Comparison of ENCODE assay signal across 1 cellular context in genomic region chr17:41869426-41869825, GRCh38.
A peak's percentile ranks its signal among the peaks of the same experiment; 100 is the strongest.
TF ChIP-seq lines count a peak whose summit lies in the region.

No MANE protein-coding gene starts in this region.

TF ChIP-seq in K562, 482 proteins besides CTCF, POLR2A, EP300 and RAD21:
- TF ChIP-seq CXXC5 (CRISPR knock-in tag; IDR thresholded peaks at IDR 0.05), result peak; percentile 32; the same call in 1 of the 2 replicates
- peak; percentile 74 for TF ChIP-seq ATF7 (IDR thresholded peaks at IDR 0.05)
- no peak for TF ChIP-seq ZNF184 (CRISPR knock-in tag; IDR thresholded peaks at IDR 0.05)
- TF ChIP-seq SMAD1 (IDR thresholded peaks at IDR 0.05; ENCODE audit: low read depth, low read length, partially characterized antibody), result no peak
- TF ChIP-seq MGA (IDR thresholded peaks at IDR 0.05), result peak; percentile 21; the same call in 1 of the 2 replicates
- TF ChIP-seq JUND (IDR thresholded peaks at IDR 0.05; ENCODE audit: borderline replicate concordance, low read depth, low read length), result peak; percentile 59; the same call in 1 of the 2 replicates
- peak; percentile 58; the same call in 1 of the 3 replicates for TF ChIP-seq JUND (tag; IDR thresholded peaks at IDR 0.05; ENCODE audit: borderline replicate concordance, low read depth, low read length)
- TF ChIP-seq MYC (IDR thresholded peaks at IDR 0.05; ENCODE audit: low read depth, low read length), result 0 out of 2 replicates have a peak, but pooled peaks have one; percentile 20
- TF ChIP-seq MYC (CRISPR knock-in tag; IDR thresholded peaks at IDR 0.05; ENCODE audit: borderline replicate concordance, low read depth), result no peak
- 0 out of 2 replicates have a peak, but pooled peaks have one; percentile 7 for TF ChIP-seq CEBPG (CRISPR knock-in tag; IDR thresholded peaks at IDR 0.05)
- TF ChIP-seq CEBPG (tag; conservative IDR thresholded peaks at IDR 0.05 in 1 of 2, IDR thresholded peaks at IDR 0.05 in 1 of 2), result no peak
TF ChIP-seq in K562: peak in this region for 6.
